In the genomic region with DNA sequence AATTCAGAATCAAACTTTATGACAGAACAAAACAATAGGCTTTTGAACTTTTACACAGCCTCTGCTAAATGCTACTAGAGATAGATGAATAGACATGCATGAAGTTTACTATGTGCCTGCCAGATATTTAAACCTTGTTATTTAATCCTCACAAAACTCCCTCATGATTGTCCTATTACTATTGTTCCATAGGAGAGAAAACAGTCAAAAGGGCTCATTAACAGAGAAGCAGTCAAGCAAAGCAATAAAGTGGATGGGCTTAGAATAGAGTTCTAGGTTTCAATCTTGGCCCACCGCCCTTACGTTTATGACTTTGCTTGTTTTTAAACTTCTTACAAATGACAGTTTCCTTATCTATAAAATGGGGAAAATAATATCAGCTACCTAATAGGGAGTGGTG, we compare ENCODE assay signal across 30 cellular contexts. TPM values are rescaled to one million over a fixed set of nuclear protein-coding genes. Genes with fewer than 3 reads are reported as not detected.
"Had no signal": no experiment of that assay in that cellular context is flagged by ENCODE, and none has a peak within 500 bp of the region (broad histone marks: within the 10 kb centered on the region; RNA-seq: fewer than 3 reads in every experiment).

No MANE protein-coding gene starts in this region.

- H3K4me3 Mint-ChIP-seq: activated CD4-positive, alpha-beta memory T cell treated with anti-CD3 and anti-CD28 coated beads, Interleukin-2, amount 10 ng/mL, durations not matched to agents 7 days and 5 days; activated CD4-positive, alpha-beta T cell treated with anti-CD3 and anti-CD28 coated beads for 36 hours; activated CD8-positive, alpha-beta memory T cell treated with anti-CD3 and anti-CD28 coated beads, Interleukin-2, amount 10 ng/mL, durations not matched to agents 7 days and 5 days; activated naive CD8-positive, alpha-beta T cell treated with anti-CD3 and anti-CD28 coated beads for 36 hours; T-helper 2 cell treated with Interferon-gamma antibody and Interleukin-4, amounts not matched to agents 5 μg/mL and 100 μg/mL, for 36 hours; WTC11 had no signal

- H3K4me1 Mint-ChIP-seq: activated CD4-positive, alpha-beta memory T cell treated with anti-CD3 and anti-CD28 coated beads, Interleukin-2, amount 10 ng/mL, durations not matched to agents 7 days and 5 days; WTC11 had no signal

- H3K4me3 ChIP-seq: ascending aorta, body of pancreas, SJCRH30, SK-N-MC had no signal

- H3K9me3 ChIP-seq: ascending aorta, body of pancreas, SJCRH30 had no signal

- ATAC-seq: activated CD4-positive, alpha-beta T cell treated with anti-CD3 and anti-CD28 coated beads for 36 hours; activated CD4-positive, CD25-positive, alpha-beta regulatory T cell treated with anti-CD3 and anti-CD28 coated beads, Interleukin-2, amount 50 U/mL, for 24 hours; activated CD8-positive, alpha-beta memory T cell treated with anti-CD3 and anti-CD28 coated beads, Interleukin-2, amount 10 ng/mL, durations not matched to agents 7 days and 5 days; body of pancreas; WTC11 had no signal

- H3K9me3 Mint-ChIP-seq: activated CD4-positive, alpha-beta memory T cell treated with anti-CD3 and anti-CD28 coated beads, Interleukin-2, amount 10 ng/mL, durations not matched to agents 7 days and 5 days; activated naive CD8-positive, alpha-beta T cell treated with anti-CD3 and anti-CD28 coated beads for 36 hours; T-helper 2 cell treated with Interferon-gamma antibody and Interleukin-4, amounts not matched to agents 5 μg/mL and 100 μg/mL, for 36 hours; WTC11 had no signal

- DNase-seq: activated CD4-positive, alpha-beta memory T cell treated with anti-CD3 and anti-CD28 coated beads, Interleukin-2, amount 10 ng/mL, durations not matched to agents 7 days and 5 days; activated CD4-positive, alpha-beta T cell treated with anti-CD3 and anti-CD28 coated beads for 36 hours; activated CD8-positive, alpha-beta memory T cell treated with anti-CD3 and anti-CD28 coated beads for 24 hours; activated CD8-positive, alpha-beta memory T cell treated with anti-CD3 and anti-CD28 coated beads, Interleukin-2, amount 10 ng/mL, durations not matched to agents 7 days and 5 days; activated CD8-positive, alpha-beta memory T cell treated with anti-CD3 and anti-CD28 coated beads, Interleukin-2, amount 50 U/mL, for 48 hours; activated effector memory CD4-positive, alpha-beta T cell treated with Interleukin-2 at 50 U/mL for 16 hours; activated naive CD4-positive, alpha-beta T cell treated with anti-CD3 and anti-CD28 coated beads, Interleukin-2, amount 50 U/mL, for 16 hours; activated naive CD8-positive, alpha-beta T cell treated with anti-CD3 and anti-CD28 coated beads for 36 hours; activated T-cell treated with anti-CD3 and anti-CD28 coated beads, Interleukin-2, amount 50 U/mL, for 48 hours; amniotic stem cell; body of pancreas; caudate nucleus; cerebellar nuclear complex; MM.1S; MV-4-11; NCI-H1092; NCI-H1417 treated with DMSO at 0.1 percent for 48 hours; NCI-H1930; NCI-H2081 treated with DMSO at 0.1 percent for 48 hours; NCI-H2171; NCI-H226; NCI-H446 treated with DMSO at 0.1 percent for 48 hours; SHP77; SJCRH30 had no signal

- H3K27me3 ChIP-seq: ascending aorta, body of pancreas, SJCRH30 had no signal

- H3K27ac Mint-ChIP-seq: activated CD4-positive, alpha-beta memory T cell treated with anti-CD3 and anti-CD28 coated beads, Interleukin-2, amount 10 ng/mL, durations not matched to agents 7 days and 5 days; activated CD4-positive, alpha-beta T cell treated with anti-CD3 and anti-CD28 coated beads for 36 hours; activated CD8-positive, alpha-beta memory T cell treated with anti-CD3 and anti-CD28 coated beads, Interleukin-2, amount 10 ng/mL, durations not matched to agents 7 days and 5 days; activated naive CD8-positive, alpha-beta T cell treated with anti-CD3 and anti-CD28 coated beads for 36 hours; T-helper 2 cell treated with Interferon-gamma antibody and Interleukin-4, amounts not matched to agents 5 μg/mL and 100 μg/mL, for 36 hours; WTC11 had no signal

- H3K27me3 Mint-ChIP-seq: activated CD4-positive, alpha-beta memory T cell treated with anti-CD3 and anti-CD28 coated beads, Interleukin-2, amount 10 ng/mL, durations not matched to agents 7 days and 5 days; activated CD4-positive, alpha-beta T cell treated with anti-CD3 and anti-CD28 coated beads for 36 hours; activated CD8-positive, alpha-beta memory T cell treated with anti-CD3 and anti-CD28 coated beads, Interleukin-2, amount 10 ng/mL, durations not matched to agents 7 days and 5 days; activated naive CD8-positive, alpha-beta T cell treated with anti-CD3 and anti-CD28 coated beads for 36 hours had no signal

- H3K27ac ChIP-seq: ascending aorta, body of pancreas, KMS-11, SJCRH30, SK-N-MC had no signal

- H3K4me1 ChIP-seq: ascending aorta, body of pancreas, SJCRH30 had no signal

RNA-seq across cellular contexts. Expression of gene KDM4D, which starts 13.0 kb away (rescaled TPM):
- total RNA-seq: ascending aorta had no signal
